1 cellular context compared by ENCODE assay signal in the genomic region with DNA sequence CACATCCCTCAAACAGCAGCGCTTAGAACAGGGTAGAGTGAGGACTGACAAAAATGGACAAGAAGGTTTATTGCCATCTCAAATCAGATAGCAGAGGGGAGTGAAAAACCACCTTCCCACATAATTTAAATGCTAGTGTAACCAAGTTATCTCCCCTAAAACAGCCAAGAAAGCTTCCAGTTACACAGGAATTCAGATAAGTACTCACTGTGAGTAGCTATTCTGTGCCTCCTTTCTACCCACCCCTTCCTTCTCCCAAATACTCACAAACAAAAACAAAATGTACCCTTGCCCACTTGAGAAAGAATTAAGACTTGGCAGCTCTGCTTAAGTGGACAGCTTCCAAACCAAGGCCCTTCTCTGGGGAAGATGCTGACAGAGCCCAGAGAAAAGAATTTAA.
TF ChIP-seq lines count a peak whose summit lies in the region.

No MANE protein-coding gene starts in this region.

TF ChIP-seq in K562, 482 proteins besides CTCF, POLR2A, EP300 and RAD21 (continued from another document and continues in another):
- TF ChIP-seq, protein P1, sequence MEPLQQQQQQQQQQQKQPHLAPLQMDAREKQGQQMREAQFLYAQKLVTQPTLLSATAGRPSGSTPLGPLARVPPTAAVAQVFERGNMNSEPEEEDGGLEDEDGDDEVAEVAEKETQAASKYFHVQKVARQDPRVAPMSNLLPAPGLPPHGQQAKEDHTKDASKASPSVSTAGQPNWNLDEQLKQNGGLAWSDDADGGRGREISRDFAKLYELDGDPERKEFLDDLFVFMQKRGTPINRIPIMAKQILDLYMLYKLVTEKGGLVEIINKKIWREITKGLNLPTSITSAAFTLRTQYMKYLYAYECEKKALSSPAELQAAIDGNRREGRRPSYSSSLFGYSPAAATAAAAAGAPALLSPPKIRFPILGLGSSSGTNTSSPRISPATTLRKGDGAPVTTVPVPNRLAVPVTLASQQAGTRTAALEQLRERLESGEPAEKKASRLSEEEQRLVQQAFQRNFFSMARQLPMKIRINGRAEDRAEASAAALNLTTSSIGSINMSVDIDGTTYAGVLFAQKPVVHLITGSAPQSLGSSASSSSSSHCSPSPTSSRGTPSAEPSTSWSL (CRISPR knock-in tag; IDR thresholded peaks at IDR 0.05; ENCODE audit: borderline replicate concordance) = no peak
- TF ChIP-seq KHSRP (IDR thresholded peaks at IDR 0.05) = no peak
- TF ChIP-seq MEIS2 (IDR thresholded peaks at IDR 0.05; ENCODE audit: partially characterized antibody) = peak; percentile 69
- TF ChIP-seq BACH1 (tag; IDR thresholded peaks at IDR 0.05) = no peak
- TF ChIP-seq ZNF121 (CRISPR knock-in tag; conservative IDR thresholded peaks at IDR 0.05) = no peak
- TF ChIP-seq ARID1B (IDR thresholded peaks at IDR 0.05) = peak; percentile 81
- TF ChIP-seq NUFIP1 (IDR thresholded peaks at IDR 0.05; ENCODE audit: partially characterized antibody) = no peak
- no peak for TF ChIP-seq SREBF2 (CRISPR knock-in tag; IDR thresholded peaks at IDR 0.05)
- TF ChIP-seq, protein P2, sequence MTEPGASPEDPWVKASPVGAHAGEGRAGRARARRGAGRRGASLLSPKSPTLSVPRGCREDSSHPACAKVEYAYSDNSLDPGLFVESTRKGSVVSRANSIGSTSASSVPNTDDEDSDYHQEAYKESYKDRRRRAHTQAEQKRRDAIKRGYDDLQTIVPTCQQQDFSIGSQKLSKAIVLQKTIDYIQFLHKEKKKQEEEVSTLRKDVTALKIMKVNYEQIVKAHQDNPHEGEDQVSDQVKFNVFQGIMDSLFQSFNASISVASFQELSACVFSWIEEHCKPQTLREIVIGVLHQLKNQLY (CRISPR knock-in tag; conservative IDR thresholded peaks at IDR 0.05) = no peak
- no peak for TF ChIP-seq BRCA1 (IDR thresholded peaks at IDR 0.05)
- TF ChIP-seq BRCA1 (CRISPR knock-in tag; IDR thresholded peaks at IDR 0.05) = no peak
- TF ChIP-seq ETS2 (tag; IDR thresholded peaks at IDR 0.05; ENCODE audit: borderline replicate concordance, poor library complexity, severe bottlenecking) = no peak
- TF ChIP-seq RNF2 (IDR thresholded peaks at IDR 0.05) = peak; percentile 15; the same call in 1 of the 2 replicates
- no peak for TF ChIP-seq NR2C2 (CRISPR knock-in tag; IDR thresholded peaks at IDR 0.05)
- TF ChIP-seq NR2C2 (tag; IDR thresholded peaks at IDR 0.05) = no peak
- TF ChIP-seq RBM39 (optimal IDR thresholded peaks at IDR 0.05; ENCODE audit: low read depth, low read length) = no peak
- TF ChIP-seq, protein P3, sequence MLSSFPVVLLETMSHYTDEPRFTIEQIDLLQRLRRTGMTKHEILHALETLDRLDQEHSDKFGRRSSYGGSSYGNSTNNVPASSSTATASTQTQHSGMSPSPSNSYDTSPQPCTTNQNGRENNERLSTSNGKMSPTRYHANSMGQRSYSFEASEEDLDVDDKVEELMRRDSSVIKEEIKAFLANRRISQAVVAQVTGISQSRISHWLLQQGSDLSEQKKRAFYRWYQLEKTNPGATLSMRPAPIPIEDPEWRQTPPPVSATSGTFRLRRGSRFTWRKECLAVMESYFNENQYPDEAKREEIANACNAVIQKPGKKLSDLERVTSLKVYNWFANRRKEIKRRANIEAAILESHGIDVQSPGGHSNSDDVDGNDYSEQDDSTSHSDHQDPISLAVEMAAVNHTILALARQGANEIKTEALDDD (IDR thresholded peaks at IDR 0.05) = peak; percentile 93
- no peak for TF ChIP-seq MBD2 (IDR thresholded peaks at IDR 0.05; ENCODE audit: borderline replicate concordance, low read depth)
- TF ChIP-seq CREBBP (IDR thresholded peaks at IDR 0.05; ENCODE audit: low read depth, low read length) = no peak
- TF ChIP-seq, protein P4, sequence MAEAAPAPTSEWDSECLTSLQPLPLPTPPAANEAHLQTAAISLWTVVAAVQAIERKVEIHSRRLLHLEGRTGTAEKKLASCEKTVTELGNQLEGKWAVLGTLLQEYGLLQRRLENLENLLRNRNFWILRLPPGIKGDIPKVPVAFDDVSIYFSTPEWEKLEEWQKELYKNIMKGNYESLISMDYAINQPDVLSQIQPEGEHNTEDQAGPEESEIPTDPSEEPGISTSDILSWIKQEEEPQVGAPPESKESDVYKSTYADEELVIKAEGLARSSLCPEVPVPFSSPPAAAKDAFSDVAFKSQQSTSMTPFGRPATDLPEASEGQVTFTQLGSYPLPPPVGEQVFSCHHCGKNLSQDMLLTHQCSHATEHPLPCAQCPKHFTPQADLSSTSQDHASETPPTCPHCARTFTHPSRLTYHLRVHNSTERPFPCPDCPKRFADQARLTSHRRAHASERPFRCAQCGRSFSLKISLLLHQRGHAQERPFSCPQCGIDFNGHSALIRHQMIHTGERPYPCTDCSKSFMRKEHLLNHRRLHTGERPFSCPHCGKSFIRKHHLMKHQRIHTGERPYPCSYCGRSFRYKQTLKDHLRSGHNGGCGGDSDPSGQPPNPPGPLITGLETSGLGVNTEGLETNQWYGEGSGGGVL (CRISPR knock-in tag; IDR thresholded peaks at IDR 0.05) = no peak
- TF ChIP-seq, protein P5, sequence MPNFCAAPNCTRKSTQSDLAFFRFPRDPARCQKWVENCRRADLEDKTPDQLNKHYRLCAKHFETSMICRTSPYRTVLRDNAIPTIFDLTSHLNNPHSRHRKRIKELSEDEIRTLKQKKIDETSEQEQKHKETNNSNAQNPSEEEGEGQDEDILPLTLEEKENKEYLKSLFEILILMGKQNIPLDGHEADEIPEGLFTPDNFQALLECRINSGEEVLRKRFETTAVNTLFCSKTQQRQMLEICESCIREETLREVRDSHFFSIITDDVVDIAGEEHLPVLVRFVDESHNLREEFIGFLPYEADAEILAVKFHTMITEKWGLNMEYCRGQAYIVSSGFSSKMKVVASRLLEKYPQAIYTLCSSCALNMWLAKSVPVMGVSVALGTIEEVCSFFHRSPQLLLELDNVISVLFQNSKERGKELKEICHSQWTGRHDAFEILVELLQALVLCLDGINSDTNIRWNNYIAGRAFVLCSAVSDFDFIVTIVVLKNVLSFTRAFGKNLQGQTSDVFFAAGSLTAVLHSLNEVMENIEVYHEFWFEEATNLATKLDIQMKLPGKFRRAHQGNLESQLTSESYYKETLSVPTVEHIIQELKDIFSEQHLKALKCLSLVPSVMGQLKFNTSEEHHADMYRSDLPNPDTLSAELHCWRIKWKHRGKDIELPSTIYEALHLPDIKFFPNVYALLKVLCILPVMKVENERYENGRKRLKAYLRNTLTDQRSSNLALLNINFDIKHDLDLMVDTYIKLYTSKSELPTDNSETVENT (CRISPR knock-in tag; IDR thresholded peaks at IDR 0.05) = no peak
- peak; percentile 38; the same call in 1 of the 2 replicates for TF ChIP-seq CTBP1 (IDR thresholded peaks at IDR 0.05; ENCODE audit: borderline replicate concordance)
- TF ChIP-seq SUPT5H (IDR thresholded peaks at IDR 0.05) = no peak
- TF ChIP-seq SRF (CRISPR knock-in tag; IDR thresholded peaks at IDR 0.05) = peak in 1 of 2 experiments; percentile 33; a peak in 1 of 4 replicates
- no peak for TF ChIP-seq ETV1 (tag; conservative IDR thresholded peaks at IDR 0.05; ENCODE audit: low read depth)
- TF ChIP-seq ZNF274 (IDR thresholded peaks at IDR 0.05; ENCODE audit: borderline replicate concordance, low read depth, low read length) = no peak
- TF ChIP-seq MTA3 (IDR thresholded peaks at IDR 0.05; ENCODE audit: borderline replicate concordance) = no peak
- no peak for TF ChIP-seq STAG1 (CRISPR knock-in tag; IDR thresholded peaks at IDR 0.05; ENCODE audit: borderline replicate concordance)
- TF ChIP-seq, protein P6, sequence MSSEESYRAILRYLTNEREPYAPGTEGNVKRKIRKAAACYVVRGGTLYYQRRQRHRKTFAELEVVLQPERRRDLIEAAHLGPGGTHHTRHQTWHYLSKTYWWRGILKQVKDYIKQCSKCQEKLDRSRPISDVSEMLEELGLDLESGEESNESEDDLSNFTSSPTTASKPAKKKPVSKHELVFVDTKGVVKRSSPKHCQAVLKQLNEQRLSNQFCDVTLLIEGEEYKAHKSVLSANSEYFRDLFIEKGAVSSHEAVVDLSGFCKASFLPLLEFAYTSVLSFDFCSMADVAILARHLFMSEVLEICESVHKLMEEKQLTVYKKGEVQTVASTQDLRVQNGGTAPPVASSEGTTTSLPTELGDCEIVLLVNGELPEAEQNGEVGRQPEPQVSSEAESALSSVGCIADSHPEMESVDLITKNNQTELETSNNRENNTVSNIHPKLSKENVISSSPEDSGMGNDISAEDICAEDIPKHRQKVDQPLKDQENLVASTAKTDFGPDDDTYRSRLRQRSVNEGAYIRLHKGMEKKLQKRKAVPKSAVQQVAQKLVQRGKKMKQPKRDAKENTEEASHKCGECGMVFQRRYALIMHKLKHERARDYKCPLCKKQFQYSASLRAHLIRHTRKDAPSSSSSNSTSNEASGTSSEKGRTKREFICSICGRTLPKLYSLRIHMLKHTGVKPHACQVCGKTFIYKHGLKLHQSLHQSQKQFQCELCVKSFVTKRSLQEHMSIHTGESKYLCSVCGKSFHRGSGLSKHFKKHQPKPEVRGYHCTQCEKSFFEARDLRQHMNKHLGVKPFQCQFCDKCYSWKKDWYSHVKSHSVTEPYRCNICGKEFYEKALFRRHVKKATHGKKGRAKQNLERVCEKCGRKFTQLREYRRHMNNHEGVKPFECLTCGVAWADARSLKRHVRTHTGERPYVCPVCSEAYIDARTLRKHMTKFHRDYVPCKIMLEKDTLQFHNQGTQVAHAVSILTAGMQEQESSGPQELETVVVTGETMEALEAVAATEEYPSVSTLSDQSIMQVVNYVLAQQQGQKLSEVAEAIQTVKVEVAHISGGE (CRISPR knock-in tag; IDR thresholded peaks at IDR 0.05) = peak in 1 of 3 experiments; percentile 72; a peak in 1 of 6 replicates
- peak; percentile 31; the same call in 1 of the 2 replicates for TF ChIP-seq TAL1 (IDR thresholded peaks at IDR 0.05)
- TF ChIP-seq ERF (CRISPR knock-in tag; IDR thresholded peaks at IDR 0.05) = no peak
- TF ChIP-seq NR2F6 (CRISPR knock-in tag; IDR thresholded peaks at IDR 0.05) = no peak
- no peak for TF ChIP-seq JUN (IDR thresholded peaks at IDR 0.05; ENCODE audit: borderline replicate concordance, low read depth, low read length)
- no peak for TF ChIP-seq JUN (CRISPR knock-in tag; IDR thresholded peaks at IDR 0.05; ENCODE audit: borderline replicate concordance)
- TF ChIP-seq, protein P7, sequence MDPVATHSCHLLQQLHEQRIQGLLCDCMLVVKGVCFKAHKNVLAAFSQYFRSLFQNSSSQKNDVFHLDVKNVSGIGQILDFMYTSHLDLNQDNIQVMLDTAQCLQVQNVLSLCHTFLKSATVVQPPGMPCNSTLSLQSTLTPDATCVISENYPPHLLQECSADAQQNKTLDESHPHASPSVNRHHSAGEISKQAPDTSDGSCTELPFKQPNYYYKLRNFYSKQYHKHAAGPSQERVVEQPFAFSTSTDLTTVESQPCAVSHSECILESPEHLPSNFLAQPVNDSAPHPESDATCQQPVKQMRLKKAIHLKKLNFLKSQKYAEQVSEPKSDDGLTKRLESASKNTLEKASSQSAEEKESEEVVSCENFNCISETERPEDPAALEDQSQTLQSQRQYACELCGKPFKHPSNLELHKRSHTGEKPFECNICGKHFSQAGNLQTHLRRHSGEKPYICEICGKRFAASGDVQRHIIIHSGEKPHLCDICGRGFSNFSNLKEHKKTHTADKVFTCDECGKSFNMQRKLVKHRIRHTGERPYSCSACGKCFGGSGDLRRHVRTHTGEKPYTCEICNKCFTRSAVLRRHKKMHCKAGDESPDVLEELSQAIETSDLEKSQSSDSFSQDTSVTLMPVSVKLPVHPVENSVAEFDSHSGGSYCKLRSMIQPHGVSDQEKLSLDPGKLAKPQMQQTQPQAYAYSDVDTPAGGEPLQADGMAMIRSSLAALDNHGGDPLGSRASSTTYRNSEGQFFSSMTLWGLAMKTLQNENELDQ (CRISPR knock-in tag; IDR thresholded peaks at IDR 0.05; ENCODE audit: borderline replicate concordance) = no peak
- TF ChIP-seq POLR2H (tag; IDR thresholded peaks at IDR 0.05; ENCODE audit: low read depth) = no peak
- TF ChIP-seq E2F3 (CRISPR knock-in tag; IDR thresholded peaks at IDR 0.05) = no peak
- TF ChIP-seq, protein P8, sequence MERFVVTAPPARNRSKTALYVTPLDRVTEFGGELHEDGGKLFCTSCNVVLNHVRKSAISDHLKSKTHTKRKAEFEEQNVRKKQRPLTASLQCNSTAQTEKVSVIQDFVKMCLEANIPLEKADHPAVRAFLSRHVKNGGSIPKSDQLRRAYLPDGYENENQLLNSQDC (CRISPR knock-in tag; IDR thresholded peaks at IDR 0.05) = no peak
- TF ChIP-seq TCF7 (IDR thresholded peaks at IDR 0.05; ENCODE audit: borderline replicate concordance) = no peak
- no peak for TF ChIP-seq MYC (IDR thresholded peaks at IDR 0.05; ENCODE audit: low read depth, low read length)
- no peak for TF ChIP-seq MYC (CRISPR knock-in tag; IDR thresholded peaks at IDR 0.05; ENCODE audit: borderline replicate concordance, low read depth)
- TF ChIP-seq SMARCB1 (IDR thresholded peaks at IDR 0.05; ENCODE audit: insufficient read length, low read depth) = no peak
- TF ChIP-seq KDM1A (IDR thresholded peaks at IDR 0.05) = peak in 1 of 2 experiments; percentile 53; a peak in 1 of 4 replicates
- no peak for TF ChIP-seq ZFP30 (CRISPR knock-in tag; IDR thresholded peaks at IDR 0.05; ENCODE audit: borderline replicate concordance)
- TF ChIP-seq IFI16 (CRISPR knock-in tag; IDR thresholded peaks at IDR 0.05) = no peak
- peak; percentile 68 for TF ChIP-seq CCNT2 (IDR thresholded peaks at IDR 0.05; ENCODE audit: borderline replicate concordance, extremely low read depth, insufficient read length, low read depth, low read length)
- TF ChIP-seq PRMT5 (CRISPR knock-in tag; IDR thresholded peaks at IDR 0.05) = no peak
- TF ChIP-seq RBFOX2 (IDR thresholded peaks at IDR 0.05; ENCODE audit: low read depth, low read length) = no peak
- TF ChIP-seq ZNF197 (CRISPR knock-in tag; IDR thresholded peaks at IDR 0.05; ENCODE audit: low read depth) = no peak
- no peak for TF ChIP-seq JUNB (CRISPR knock-in tag; conservative IDR thresholded peaks at IDR 0.05)
